ENCODE assay signal across 20 cellular contexts in the genomic region with DNA sequence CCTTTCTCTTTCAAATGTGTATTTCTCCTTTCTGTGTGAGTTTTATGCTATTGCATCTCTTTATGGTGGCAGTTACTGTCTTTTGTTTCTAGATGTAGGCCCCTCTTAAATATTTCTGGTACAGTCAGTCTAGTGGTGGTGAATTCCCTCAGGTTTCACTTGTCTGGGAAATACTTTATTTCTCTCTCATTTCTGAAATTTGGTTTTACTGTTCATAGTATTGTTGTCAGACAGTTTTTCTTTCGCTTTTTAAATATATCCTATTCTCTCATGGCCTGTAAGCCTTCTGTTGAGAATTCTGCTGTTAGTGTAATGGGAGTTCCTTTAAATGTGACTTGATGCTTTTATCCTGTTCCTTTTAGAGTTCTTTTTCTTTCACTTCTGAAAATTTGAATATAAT.
DNase-seq lines count a peak whose midpoint lies in the region; ATAC-seq, FAIRE-seq and TF ChIP-seq lines count a peak whose summit lies in the region.
"Had no signal": no experiment of that assay in that cellular context is flagged by ENCODE, and none has a peak within 500 bp of the region (broad histone marks: within the 10 kb centered on the region; RNA-seq: fewer than 3 reads in every experiment).

No MANE protein-coding gene starts in this region.

- DNase-seq in NCI-H1092 treated with DMSO at 0.1 percent for 48 hours (lab: John Stamatoyannopoulos, UW): no peak
- no peak for DNase-seq in stimulated activated naive CD4-positive, alpha-beta T cell treated with Interleukin-2 at 50 U/mL for 16 hours (lab: John Stamatoyannopoulos, UW)
- no peak for DNase-seq in NCI-H1417 (lab: John Stamatoyannopoulos, UW)
- DNase-seq in D721Med (ENCODE audit: insufficient read length, low spot score): no peak
- DNase-seq: activated B cell treated with CpG ODN at 0.5 μM for 24 hours; activated CD8-positive, alpha-beta T cell treated with anti-CD3 and anti-CD28 coated beads for 36 hours; activated naive CD4-positive, alpha-beta T cell treated with anti-CD3 and anti-CD28 coated beads for 36 hours; activated T-cell treated with anti-CD3 and anti-CD28 coated beads, Interleukin-2, amount 50 U/mL, for 24 hours; AML-193; anterior cingulate cortex; caudate nucleus; H9; NCI-H1694 treated with DMSO at 0.1 percent for 48 hours; Peyer's patch; stimulated activated naive CD8-positive, alpha-beta T cell treated with anti-CD3 and anti-CD28 coated beads, Interleukin-15, Interleukin-2, amounts not matched to agents 100 U/mL and 50 U/mL, for 24 hours; tibial artery had no signal

- no peak for FAIRE-seq in D721Med (lab: Jason Lieb, UNC)

- ATAC-seq in GM19025 (IDR thresholded peaks at IDR 0.05; ENCODE audit: low read depth, unreplicated experiment): peak; percentile 49
- ATAC-seq in HG02610 (IDR thresholded peaks at IDR 0.05; ENCODE audit: unreplicated experiment): peak; percentile 87
- ATAC-seq in HG03175 (IDR thresholded peaks at IDR 0.05; ENCODE audit: unreplicated experiment): peak; percentile 37
- ATAC-seq: activated CD8-positive, alpha-beta T cell treated with anti-CD3 and anti-CD28 coated beads for 36 hours; left lobe of liver; stimulated activated naive CD8-positive, alpha-beta T cell treated with anti-CD3 and anti-CD28 coated beads, Interleukin-15, Interleukin-2, amounts not matched to agents 100 U/mL and 50 U/mL, for 24 hours had no signal

- TF ChIP-seq CTCF in D721Med (IDR thresholded peaks at IDR 0.05; ENCODE audit: insufficient read depth, missing control alignments): no peak

Comparison
In these comparisons a context has a peak if more than half of its experiments do, and no peak if none do; other contexts are left out.
1. ATAC-seq: peak in every context shown above with its lines; median percentile 87 in HG02610; 49 in GM19025; 37 in HG03175.